ENCODE assay signal across 8 cellular contexts in the genomic region with DNA sequence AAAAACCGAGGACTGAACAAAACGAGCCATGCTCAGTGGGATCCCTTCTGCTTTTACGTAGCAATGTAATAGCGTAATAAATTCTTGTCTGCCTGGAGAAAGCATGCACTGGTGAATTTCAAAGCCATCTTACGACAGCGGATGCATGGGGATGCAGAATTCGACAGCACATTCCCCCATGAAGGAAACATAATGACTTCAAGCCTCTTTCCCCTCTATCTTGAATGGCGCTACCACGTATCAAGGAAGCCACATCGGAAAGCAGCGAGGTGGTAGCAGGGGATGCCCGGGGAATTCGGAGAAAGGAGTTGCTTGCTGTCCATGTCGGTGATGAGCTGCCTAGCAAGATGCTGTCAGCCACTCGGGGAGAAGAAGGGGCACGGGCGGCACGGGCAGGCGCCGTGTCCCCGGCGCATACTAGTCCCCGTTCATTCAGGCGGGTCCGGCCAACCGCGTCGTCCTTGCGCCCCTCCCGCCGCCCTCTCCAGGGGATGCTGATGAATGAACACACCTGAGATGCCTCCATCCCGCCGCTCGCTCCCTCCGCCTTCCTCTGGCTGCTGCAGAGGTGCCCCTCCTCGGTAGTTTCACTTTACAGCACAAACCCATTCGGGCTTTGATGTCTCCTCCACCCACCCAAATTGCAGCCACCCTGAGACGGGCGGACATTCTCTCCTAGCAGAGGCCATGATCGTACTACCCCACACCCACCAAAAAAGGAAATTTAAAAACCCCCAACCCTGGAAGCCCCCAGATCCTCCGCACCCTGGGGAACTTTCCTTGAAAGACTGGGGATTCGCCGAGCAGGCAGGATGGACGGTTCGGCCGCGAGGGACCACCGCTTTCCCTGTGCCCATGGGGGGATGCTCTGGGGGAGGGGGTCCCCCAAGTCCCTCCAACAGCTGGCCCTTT. TPM values are rescaled to one million over a fixed set of nuclear protein-coding genes. Genes with fewer than 3 reads are reported as not detected.
DNase-seq lines count a peak whose midpoint lies in the region; ATAC-seq and TF ChIP-seq lines count a peak whose summit lies in the region.

No MANE protein-coding gene starts in this region.

- peaks cover 14% of the 10 kb centered on the region for H3K4me1 ChIP-seq in DOHH2 (ENCODE audit: control insufficient read depth, low read length)
- H3K4me1 ChIP-seq in HUES64 (ENCODE audit: insufficient read depth, low read length), result peaks cover 29% of the 10 kb centered on the region

- peak overlapping the region; percentile 23 for H3K9ac ChIP-seq in HUES64 (ENCODE audit: low read depth, low read length)

- H3K9me3 Mint-ChIP-seq in central memory CD8-positive, alpha-beta T cell, result no peaks in the 10 kb centered on the region

- no peak for TF ChIP-seq CTCF in DOHH2 (IDR thresholded peaks at IDR 0.05; ENCODE audit: low read depth, low read length, poor library complexity, severe bottlenecking)

- H3K4me1 Mint-ChIP-seq in central memory CD8-positive, alpha-beta T cell, result peaks cover 15% of the 10 kb centered on the region

- ATAC-seq in central memory CD8-positive, alpha-beta T cell (replicated peaks; ENCODE audit: extremely low read depth, poor library complexity, severe bottlenecking), result peak; percentile 58
- ATAC-seq in HG03095 (IDR thresholded peaks at IDR 0.05; ENCODE audit: unreplicated experiment), result no peak

- H3K36me3 Mint-ChIP-seq in central memory CD8-positive, alpha-beta T cell (ENCODE audit: insufficient read depth), result peaks cover 6% of the 10 kb centered on the region

- peak overlapping the region; percentile 75 for H3K4me3 ChIP-seq in DOHH2 (ENCODE audit: low read length)
- peak overlapping the region; percentile 78 for H3K4me3 ChIP-seq in HUES64 (ENCODE audit: low read length)

- H3K36me3 ChIP-seq in DOHH2 (ENCODE audit: control insufficient read depth, low read length) (no peaks in the 10 kb centered on the region), HUES64 (ENCODE audit: insufficient read depth, low read length) (no peaks in the 10 kb centered on the region)

- no peaks in the 10 kb centered on the region for H3K79me2 ChIP-seq in DOHH2 (ENCODE audit: control insufficient read depth, low read length)

- peak overlapping the region; percentile 78 for H3K27ac Mint-ChIP-seq in central memory CD8-positive, alpha-beta T cell (ENCODE audit: low read depth)

- H3K27ac ChIP-seq in DOHH2 (ENCODE audit: low read depth, low read length), result no peak overlapping the region
- H3K27ac ChIP-seq in HUES64 (ENCODE audit: low read depth, low read length), result no peak overlapping the region; the same call in 1 of the 2 replicates

- H3K27me3 ChIP-seq in DOHH2 (ENCODE audit: control insufficient read depth, low read length) (peaks cover 51% of the 10 kb centered on the region), HUES64 (ENCODE audit: insufficient read depth, low read length) (0 out of 2 replicates have a peak, but pooled peaks cover 4% of the 10 kb centered on the region)

- H3K9me2 ChIP-seq in DOHH2 (replicated peaks; ENCODE audit: control insufficient read depth, low read length), result no peaks in the 10 kb centered on the region

- peak overlapping the region; percentile 89 for H3K4me2 ChIP-seq in DOHH2 (ENCODE audit: low read length)

- under 1% methylated on average over 48 of the region's 48 CpGs for WGBS in HUES64

- H3K27me3 Mint-ChIP-seq in central memory CD8-positive, alpha-beta T cell, result peaks cover 18% of the 10 kb centered on the region

- DNase-seq in activated CD4-positive, CD25-positive, alpha-beta regulatory T cell (lab: John Stamatoyannopoulos, UW), result peak in 3 of 4 experiments; percentile 9 to 17 (median 9)
- DNase-seq in central memory CD8-positive, alpha-beta T cell (ENCODE audit: low spot score in 2 of 2), result peak; percentile 19 to 23
- peak; percentile 83 for DNase-seq in left kidney (ENCODE audit: low read depth, low spot score)
- DNase-seq in stimulated activated CD4-positive, alpha-beta T cell treated with anti-CD3 and anti-CD28 coated beads, Interleukin-2, amount 100 ng/mL, for 48 hours, result peak; percentile 20 to 22
- DNase-seq in amniotic stem cell (lab: John Stamatoyannopoulos, UW), result no peak

- H3K4me3 Mint-ChIP-seq in central memory CD8-positive, alpha-beta T cell, result peak overlapping the region; percentile 98

- H3K9me3 ChIP-seq in DOHH2 (ENCODE audit: control insufficient read depth, insufficient read depth, low read length), result no peaks in the 10 kb centered on the region
- H3K9me3 ChIP-seq in HUES64 (ENCODE audit: insufficient read depth, low read depth, low read length), result no peaks in the 10 kb centered on the region

- no peaks in the 10 kb centered on the region for H4K20me1 ChIP-seq in DOHH2 (ENCODE audit: control insufficient read depth, insufficient read depth, low read depth, low read length)

- no peaks in the 10 kb centered on the region for H3F3A ChIP-seq in DOHH2 (ENCODE audit: control insufficient read depth, insufficient read depth)

RNA-seq across cellular contexts. Expression of a gene that starts 0.6 kb away (rescaled TPM):
- 16.4 TPM for polyA plus RNA-seq in HUES64 (2013, experiment 1 of 2)
- 16.7 TPM for polyA plus RNA-seq in HUES64 (2013, experiment 2 of 2)
